Comparison of ENCODE assay signal across 19 cellular contexts in genomic region chr5:1540166-1540565, GRCh38. TPM values are rescaled to one million over a fixed set of nuclear protein-coding genes. Genes with fewer than 3 reads are reported as not detected.
A peak's percentile ranks its signal among the peaks of the same experiment; 100 is the strongest.
DNase-seq lines count a peak whose midpoint lies in the region; ATAC-seq and TF ChIP-seq lines count a peak whose summit lies in the region.
"Had no signal": no experiment of that assay in that cellular context is flagged by ENCODE, and none has a peak within 500 bp of the region (broad histone marks: within the 10 kb centered on the region; RNA-seq: fewer than 3 reads in every experiment).

No MANE protein-coding gene starts in this region.

- H3K9me3 ChIP-seq in right atrium auricular region (no peaks in the 10 kb centered on the region), left ventricle myocardium inferior (replicated peaks) (no peaks in the 10 kb centered on the region), RWPE2 (ENCODE audit: severe bottlenecking) (no peaks in the 10 kb centered on the region), lung (ENCODE audit: control insufficient read depth in 2 of 2, insufficient read depth in 1 of 2, low read length in 1 of 2) (peaks cover 0 to 4% of the 10 kb centered on the region in 2 donors), aorta (ENCODE audit: control insufficient read depth, low read length) (no peaks in the 10 kb centered on the region)
- H3K9me3 ChIP-seq: SK-N-SH had no signal

- no peak for TF ChIP-seq CTCF in right atrium auricular region (IDR thresholded peaks at IDR 0.05)
- no peak for TF ChIP-seq CTCF in left ventricle myocardium inferior (IDR thresholded peaks at IDR 0.05; ENCODE audit: borderline replicate concordance)
- TF ChIP-seq CTCF in RWPE2 (IDR thresholded peaks at IDR 0.05; ENCODE audit: poor library complexity, severe bottlenecking) = no peak
- TF ChIP-seq CTCF in lung (IDR thresholded peaks at IDR 0.05; ENCODE audit: control extremely low read depth, extremely low read depth) = no peak

- ATAC-seq in RWPE2 (ENCODE audit: low read depth) (no peak), lung (ENCODE audit: insufficient read depth, low FRiP score) (no peak), aorta (ENCODE audit: low FRiP score) (no peak), HG03521 (IDR thresholded peaks at IDR 0.05; ENCODE audit: unreplicated experiment) (no peak)
- ATAC-seq: activated CD8-positive, alpha-beta T cell treated with anti-CD3 and anti-CD28 coated beads for 36 hours; stimulated activated naive B cell treated with anti-CD40 and anti-IgM and Interleukin-4, amounts not matched to agents 10 μg/mL and 1 μg/mL and 100 μg/mL, for 72 hours had no signal

- no peak overlapping the region for H3K4me3 ChIP-seq in right atrium auricular region
- H3K4me3 ChIP-seq in left ventricle myocardium inferior = no peak overlapping the region
- no peak overlapping the region for H3K4me3 ChIP-seq in RWPE2 (ENCODE audit: severe bottlenecking)
- no peak overlapping the region for H3K4me3 ChIP-seq in lung
- H3K4me3 ChIP-seq in aorta (ENCODE audit: low read length in 2 of 2) = no peak overlapping the region

- H3K27me3 ChIP-seq in right atrium auricular region = no peaks in the 10 kb centered on the region
- no peaks in the 10 kb centered on the region for H3K27me3 ChIP-seq in left ventricle myocardium inferior (ENCODE audit: low read depth)
- no peaks in the 10 kb centered on the region for H3K27me3 ChIP-seq in RWPE2 (ENCODE audit: insufficient read depth, poor library complexity, severe bottlenecking)
- no peaks in the 10 kb centered on the region for H3K27me3 ChIP-seq in lung (ENCODE audit: control insufficient read depth, insufficient read depth)
- no peaks in the 10 kb centered on the region for H3K27me3 ChIP-seq in aorta (ENCODE audit: control insufficient read depth in 1 of 2, insufficient read depth in 2 of 2, low read length in 1 of 2)

- intact Hi-C loops in left ventricle myocardium inferior (cut with micrococcal nuclease) = no loop called here
- intact Hi-C loops in aorta (cut with DNase I) = no loop called here

- H3K27ac ChIP-seq in right atrium auricular region = no peak overlapping the region
- H3K27ac ChIP-seq in left ventricle myocardium inferior (replicated peaks) = no peak overlapping the region
- no peak overlapping the region for H3K27ac ChIP-seq in RWPE2 (ENCODE audit: poor library complexity, severe bottlenecking)
- H3K27ac ChIP-seq in lung (ENCODE audit: low read depth in 1 of 2, low read length in 1 of 2) = peak overlapping the region in 1 of 2 donors; percentile 35
- no peak overlapping the region for H3K27ac ChIP-seq in aorta (ENCODE audit: low read depth in 1 of 2, low read length in 2 of 2)
- H3K27ac ChIP-seq: brain microvascular endothelial cell had no signal

- no peaks in the 10 kb centered on the region for H3K36me3 ChIP-seq in right atrium auricular region
- no peaks in the 10 kb centered on the region for H3K36me3 ChIP-seq in left ventricle myocardium inferior
- H3K36me3 ChIP-seq in RWPE2 (ENCODE audit: low read depth) = no peaks in the 10 kb centered on the region
- no peaks in the 10 kb centered on the region for H3K36me3 ChIP-seq in lung (ENCODE audit: control insufficient read depth in 2 of 2, insufficient read depth in 2 of 2, low read length in 2 of 2)
- H3K36me3 ChIP-seq in aorta (ENCODE audit: control insufficient read depth in 1 of 2, insufficient read depth in 2 of 2, low read length in 1 of 2) = no peaks in the 10 kb centered on the region
- H3K36me3 ChIP-seq: brain microvascular endothelial cell had no signal

- peaks cover 0 to 20% of the 10 kb centered on the region in 2 donors for H3K4me1 ChIP-seq in right atrium auricular region
- peaks cover 10% of the 10 kb centered on the region for H3K4me1 ChIP-seq in left ventricle myocardium inferior
- H3K4me1 ChIP-seq in RWPE2 (ENCODE audit: insufficient read depth, poor library complexity, severe bottlenecking) = peaks cover 16% of the 10 kb centered on the region
- peaks cover 0 to 14% of the 10 kb centered on the region in 2 donors for H3K4me1 ChIP-seq in lung (ENCODE audit: control insufficient read depth in 2 of 2, insufficient read depth in 2 of 2, low read length in 2 of 2)
- H3K4me1 ChIP-seq in aorta (ENCODE audit: control insufficient read depth in 1 of 2, insufficient read depth in 2 of 2, low read length in 2 of 2) = no peaks in the 10 kb centered on the region

- DNase-seq in right atrium auricular region (ENCODE audit: low spot score) (peak; percentile 43), left ventricle myocardium inferior (no peak), RWPE2 (ENCODE audit: low spot score) (peak; percentile 45), lung (ENCODE audit: low spot score) (peak; percentile 32), aorta (peak; percentile 31 to 39), DMS79 treated with DMSO at 0.1 percent for 48 hours (lab: John Stamatoyannopoulos, UW) (no peak), NCI-H2196 treated with DMSO at 0.1 percent for 48 hours (lab: John Stamatoyannopoulos, UW; ENCODE audit: unreplicated experiment) (no peak)
- DNase-seq: activated CD8-positive, alpha-beta T cell treated with anti-CD3 and anti-CD28 coated beads for 36 hours; activated gamma-delta T cell treated with Interleukin-2 at 50 U/mL for 16 hours; brain microvascular endothelial cell; DMS79; effector CD8-positive, alpha-beta T cell; NCI-H1694; NCI-H510A treated with DMSO at 0.1 percent for 48 hours; nucleus accumbens; SK-N-SH; small intestine; stimulated activated naive B cell treated with anti-CD40 and anti-IgM and Interleukin-4, amounts not matched to agents 10 μg/mL and 1 μg/mL and 100 μg/mL, for 72 hours had no signal

- WGBS in lung, 2 donors = 96 to 100% methylated on average over 3 of the region's 3 CpGs
- WGBS in aorta, 2 donors = 95 to 100% methylated on average over 3 of the region's 3 CpGs

RNA-seq across cellular contexts. Expression of gene LPCAT1, which starts 16.4 kb away (rescaled TPM):
- total RNA-seq in right atrium auricular region = 10 to 100 TPM; 13.2 to 18.1 TPM
- total RNA-seq in left ventricle myocardium inferior = 11.0 TPM
- total RNA-seq in lung = 100 to 1,000 TPM; 320 to 565 TPM
- 100 to 1,000 TPM; 198 to 669 TPM for polyA plus RNA-seq in lung
- total RNA-seq in aorta = 10 to 100 TPM; 38.7 to 68.7 TPM
- polyA plus RNA-seq in aorta = 10 to 100 TPM in 1 of 2 donors, 1 to 10 TPM in 1; 6.4 to 34.2 TPM

Comparison
In these comparisons a context has a peak if more than half of its experiments do, and no peak if none do; other contexts are left out.
1. DNase-seq: peak in right atrium auricular region (single experiment), RWPE2 (single experiment), lung (single experiment) and aorta (2 of 2); none in left ventricle myocardium inferior (single experiment), DMS79 treated with DMSO at 0.1 percent for 48 hours (single experiment) and NCI-H2196 treated with DMSO at 0.1 percent for 48 hours (single experiment).
2. RNA of gene LPCAT1, which starts 16.4 kb away (total RNA-seq): 320 to 565 TPM in lung; 38.7 to 68.7 TPM in aorta, 13.2 to 18.1 TPM in right atrium auricular region and 11.0 TPM in left ventricle myocardium inferior (single experiment); every median in the first group is over 4 times any median in the second.